12 cellular contexts compared by ENCODE assay signal in the genomic region with DNA sequence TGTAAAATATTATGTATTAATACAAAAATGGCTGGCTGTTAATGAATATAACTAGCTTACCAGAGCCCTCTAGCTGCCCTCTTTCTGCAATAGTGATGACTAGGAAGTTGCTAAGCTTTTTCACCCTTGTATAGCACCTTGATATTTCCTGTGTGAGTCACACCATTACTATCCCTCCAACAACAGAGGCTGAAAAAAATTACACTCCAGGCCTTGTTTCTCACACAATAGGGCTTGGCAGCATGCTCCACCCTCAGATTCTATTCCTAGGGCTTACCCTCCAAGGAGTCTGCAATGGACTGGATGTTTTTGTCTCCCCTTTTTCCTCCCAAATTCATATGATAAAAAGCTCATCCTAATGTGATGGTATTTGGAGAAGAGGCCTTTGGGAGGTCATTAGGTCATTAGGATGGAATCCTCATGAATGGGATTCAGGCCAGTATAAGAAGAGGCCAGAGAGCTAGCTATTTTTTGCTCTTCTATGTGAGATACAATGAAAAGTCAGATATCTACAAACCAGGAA.
DNase-seq lines count a peak whose midpoint lies in the region; ATAC-seq, FAIRE-seq and TF ChIP-seq lines count a peak whose summit lies in the region.
"Had no signal": no experiment of that assay in that cellular context is flagged by ENCODE, and none has a peak within 500 bp of the region (broad histone marks: within the 10 kb centered on the region; RNA-seq: fewer than 3 reads in every experiment).

No MANE protein-coding gene starts in this region.

- H3K9me3 ChIP-seq in SK-N-SH (no peaks in the 10 kb centered on the region), pancreas (no peaks in the 10 kb centered on the region)

- no peaks in the 10 kb centered on the region for H3K79me2 ChIP-seq in SK-N-SH (ENCODE audit: insufficient read depth)

- peak overlapping the region; percentile 82 to 86; a peak in 3 of 4 replicates for H3K27ac ChIP-seq in SK-N-SH (ENCODE audit: low read depth in 2 of 2, low read length in 1 of 2)
- peak overlapping the region in 2 of 4 donors; percentile 20 to 31 for H3K27ac ChIP-seq in pancreas

- peak overlapping the region; percentile 43 for H2AFZ ChIP-seq in SK-N-SH (ENCODE audit: low read depth)

- FAIRE-seq in pancreas (lab: Jason Lieb, UNC), result no peak
- FAIRE-seq: kidney, TTC549 had no signal

- no peak overlapping the region for H3K4me3 ChIP-seq in SK-N-SH (ENCODE audit: low read depth in 2 of 2, low read length in 1 of 2)
- H3K4me3 ChIP-seq in pancreas, result no peak overlapping the region

- H3K4me1 ChIP-seq in SK-N-SH (ENCODE audit: control insufficient read depth in 1 of 2, insufficient read depth in 2 of 2, low read depth in 1 of 2, low read length in 1 of 2), result peaks cover 2 to 33% of the 10 kb centered on the region in 2 experiments
- peaks cover 0 to 5% (median 0%) of the 10 kb centered on the region in 3 donors for H3K4me1 ChIP-seq in pancreas

- TF ChIP-seq EP300 in SK-N-SH (IDR thresholded peaks at IDR 0.05; ENCODE audit: borderline replicate concordance in 1 of 2, low read depth in 1 of 2, low read length in 1 of 2), result 0 out of 4 replicates have a peak, but pooled peaks of 1 of the 2 experiments have one; percentile 54

- peak in 3 of 4 donors; percentile 38 to 87 (median 72) for ATAC-seq in pancreas
- no peak for ATAC-seq in GM18867 (IDR thresholded peaks at IDR 0.05; ENCODE audit: unreplicated experiment)
- no peak for ATAC-seq in HG02885 (IDR thresholded peaks at IDR 0.05; ENCODE audit: poor library complexity, unreplicated experiment)

- no peaks in the 10 kb centered on the region for H3K27me3 ChIP-seq in SK-N-SH (ENCODE audit: insufficient read depth)
- no peaks in the 10 kb centered on the region for H3K27me3 ChIP-seq in pancreas

- H3K36me3 ChIP-seq in SK-N-SH (replicated peaks in 1 of 2; ENCODE audit: control insufficient read depth in 1 of 2, insufficient read depth in 2 of 2, low read length in 1 of 2) (peaks cover 0 to 3% of the 10 kb centered on the region in 2 experiments), pancreas (no peaks in the 10 kb centered on the region)

- TF ChIP-seq RAD21 in SK-N-SH (IDR thresholded peaks at IDR 0.05; ENCODE audit: low read length), result peak; percentile 23; the same call in 1 of the 2 replicates

- no peaks in the 10 kb centered on the region for H3K9me2 ChIP-seq in SK-N-SH

- intact Hi-C loops in pancreas (cut with DNase I), result no loop called here

- TF ChIP-seq CTCF in SK-N-SH (IDR thresholded peaks at IDR 0.05) (peak; percentile 42), pancreas (IDR thresholded peaks at IDR 0.05) (no peak)

- POLR2A ChIA-PET in SK-N-SH (lab: Yijun Ruan, JAX), result no interaction called here

- peak; percentile 87 for DNase-seq in HCEC 1CT
- DNase-seq in SK-N-SH, result no peak
- DNase-seq in fibroblast of the conjunctiva (ENCODE audit: low read depth), result peak; percentile 13
- no peak for DNase-seq in pancreas
- DNase-seq in middle frontal gyrus (ENCODE audit: extremely low spot score, low spot score), result no peak
- no peak for DNase-seq in activated CD8-positive, alpha-beta memory T cell treated with anti-CD3 and anti-CD28 coated beads, Interleukin-2, amount 50 U/mL, for 48 hours
- DNase-seq: kidney; NCI-H1092; stimulated activated CD4-positive, alpha-beta T cell treated with anti-CD3 and anti-CD28 coated beads, Interleukin-4, amount 100 ng/mL, for 1 hour had no signal

- H3K4me2 ChIP-seq in SK-N-SH, result peak overlapping the region; percentile 60; the same call in 1 of the 2 replicates

- no peaks in the 10 kb centered on the region for H4K20me1 ChIP-seq in SK-N-SH (ENCODE audit: insufficient read depth)

- peaks cover 29% of the 10 kb centered on the region for H3F3A ChIP-seq in SK-N-SH (replicated peaks; ENCODE audit: insufficient read depth)

- CTCF ChIA-PET in SK-N-SH (lab: Yijun Ruan, JAX), result interaction anchor here (1.1 to 1.8 kb wide), 2 partner anchors 9 to 15 kb away, joined by 5 read pairs; no protein-coding TSS in a partner anchor

- peak overlapping the region; percentile 56; the same call in 1 of the 2 replicates for H3K9ac ChIP-seq in SK-N-SH

TF ChIP-seq in SK-N-SH, 30 proteins besides CTCF, POLR2A, EP300 and RAD21 (continues in another document):
- peak; percentile 81 for TF ChIP-seq FOSL2 (IDR thresholded peaks at IDR 0.05; ENCODE audit: borderline replicate concordance, low read depth)
- peak; percentile 25; the same call in 1 of the 2 replicates for TF ChIP-seq MEF2A (IDR thresholded peaks at IDR 0.05; ENCODE audit: borderline replicate concordance, low read depth)
- TF ChIP-seq TCF12 (IDR thresholded peaks at IDR 0.05), result peak; percentile 65
- TF ChIP-seq REST (IDR thresholded peaks at IDR 0.05; ENCODE audit: low read depth, low read length), result no peak
- TF ChIP-seq PBX3 (IDR thresholded peaks at IDR 0.05), result peak; percentile 19; the same call in 1 of the 2 replicates
- no peak for TF ChIP-seq FOXJ3 (CRISPR knock-in tag; IDR thresholded peaks at IDR 0.05)
- no peak for TF ChIP-seq POLR2AphosphoS5 (IDR thresholded peaks at IDR 0.05; ENCODE audit: low read depth, low read length)
- TF ChIP-seq RCOR1 (IDR thresholded peaks at IDR 0.05; ENCODE audit: low read length), result no peak
- no peak for TF ChIP-seq MXI1 (IDR thresholded peaks at IDR 0.05; ENCODE audit: low read depth, low read length)
- no peak for TF ChIP-seq NRF1 (IDR thresholded peaks at IDR 0.05; ENCODE audit: low read depth, low read length)
- no peak; the same call in 1 of the 2 replicates for TF ChIP-seq ZBTB33 (IDR thresholded peaks at IDR 0.05; ENCODE audit: borderline replicate concordance, low read depth)
- peak; percentile 47; the same call in 1 of the 2 replicates for TF ChIP-seq TEAD4 (IDR thresholded peaks at IDR 0.05; ENCODE audit: borderline replicate concordance, insufficient read depth)
- TF ChIP-seq, protein P1, sequence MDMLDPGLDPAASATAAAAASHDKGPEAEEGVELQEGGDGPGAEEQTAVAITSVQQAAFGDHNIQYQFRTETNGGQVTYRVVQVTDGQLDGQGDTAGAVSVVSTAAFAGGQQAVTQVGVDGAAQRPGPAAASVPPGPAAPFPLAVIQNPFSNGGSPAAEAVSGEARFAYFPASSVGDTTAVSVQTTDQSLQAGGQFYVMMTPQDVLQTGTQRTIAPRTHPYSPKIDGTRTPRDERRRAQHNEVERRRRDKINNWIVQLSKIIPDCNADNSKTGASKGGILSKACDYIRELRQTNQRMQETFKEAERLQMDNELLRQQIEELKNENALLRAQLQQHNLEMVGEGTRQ (IDR thresholded peaks at IDR 0.05; ENCODE audit: borderline replicate concordance, low read depth, low read length), result no peak
- peak; percentile 70 for TF ChIP-seq NFIC (IDR thresholded peaks at IDR 0.05; ENCODE audit: borderline replicate concordance)
- TF ChIP-seq RFX5 (IDR thresholded peaks at IDR 0.05; ENCODE audit: low read length), result no peak
- peak; percentile 42 for TF ChIP-seq ELF1 (IDR thresholded peaks at IDR 0.05)
- no peak for TF ChIP-seq EZH2phosphoT487 (IDR thresholded peaks at IDR 0.05; ENCODE audit: borderline replicate concordance, low read depth)

Comparison
In these comparisons a context has a peak if more than half of its experiments do, and no peak if none do; other contexts are left out.
1. DNase-seq: peak in HCEC 1CT (single experiment) and fibroblast of the conjunctiva (single experiment); none in SK-N-SH (single experiment), pancreas (0 of 6), middle frontal gyrus (single experiment) and activated CD8-positive, alpha-beta memory T cell treated with anti-CD3 and anti-CD28 coated beads, Interleukin-2, amount 50 U/mL, for 48 hours (single experiment).
2. ATAC-seq: peak in pancreas (3 of 4); none in GM18867 (single experiment) and HG02885 (single experiment).